ENCODE assay signal across 1 cellular context in genomic region chr2:230809015-230809414, GRCh38.
TF ChIP-seq lines count a peak whose summit lies in the region.

No MANE protein-coding gene starts in this region.

TF ChIP-seq in SK-N-SH, 30 proteins besides CTCF, POLR2A, EP300 and RAD21 (continued from another document):
- TF ChIP-seq REST (IDR thresholded peaks at IDR 0.05; ENCODE audit: low read depth, low read length) (no peak), CHD2 (IDR thresholded peaks at IDR 0.05; ENCODE audit: low read length, partially characterized antibody) (no peak), ELF1 (IDR thresholded peaks at IDR 0.05) (no peak), FOXJ3 (CRISPR knock-in tag; IDR thresholded peaks at IDR 0.05) (no peak), RXRA (IDR thresholded peaks at IDR 0.05; ENCODE audit: borderline replicate concordance, low read depth) (no peak), RFX5 (IDR thresholded peaks at IDR 0.05; ENCODE audit: low read length) (no peak), MEF2A (IDR thresholded peaks at IDR 0.05; ENCODE audit: borderline replicate concordance, low read depth) (no peak), USF1 (IDR thresholded peaks at IDR 0.05; ENCODE audit: borderline replicate concordance, low read depth) (no peak), GABPA (IDR thresholded peaks at IDR 0.05; ENCODE audit: low read depth) (no peak), USF2 (IDR thresholded peaks at IDR 0.05; ENCODE audit: borderline replicate concordance, low read depth, low read length) (no peak), SIN3A (IDR thresholded peaks at IDR 0.05; ENCODE audit: borderline replicate concordance, low read depth, low read length) (no peak), NFIC (IDR thresholded peaks at IDR 0.05; ENCODE audit: borderline replicate concordance) (no peak), PBX3 (IDR thresholded peaks at IDR 0.05) (no peak)
